ENCODE assay signal across 9 cellular contexts in the genomic region with DNA sequence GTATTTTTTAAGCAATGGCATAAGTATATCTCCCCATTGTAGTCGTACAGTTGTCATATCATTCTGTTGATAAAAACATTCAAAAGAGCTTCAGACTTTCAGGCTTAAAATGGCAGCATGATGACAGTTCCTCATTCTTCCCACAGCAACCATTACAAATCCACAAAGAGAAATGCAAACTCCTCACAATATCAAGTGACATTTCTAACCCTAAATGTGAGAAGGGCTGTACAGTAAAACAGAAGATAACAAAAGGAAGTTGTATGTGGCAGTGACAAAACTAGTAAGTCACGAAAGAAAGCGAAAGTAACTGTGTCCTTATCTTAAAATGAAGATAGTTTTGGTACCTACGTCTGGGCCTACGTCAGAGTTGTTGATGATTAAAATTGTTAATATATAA. TPM values are rescaled to one million over a fixed set of nuclear protein-coding genes. Genes with fewer than 3 reads are reported as not detected.
DNase-seq lines count a peak whose midpoint lies in the region; ATAC-seq and TF ChIP-seq lines count a peak whose summit lies in the region.
"Had no signal": no experiment of that assay in that cellular context is flagged by ENCODE, and none has a peak within 500 bp of the region (broad histone marks: within the 10 kb centered on the region; RNA-seq: fewer than 3 reads in every experiment).

No MANE protein-coding gene starts in this region.

- H3K27ac ChIP-seq in foreskin keratinocyte (no peak overlapping the region), colonic mucosa (no peak overlapping the region)

- H3K27me3 ChIP-seq in foreskin keratinocyte (no peaks in the 10 kb centered on the region), colonic mucosa (no peaks in the 10 kb centered on the region)

- peak; percentile 95 for ATAC-seq in GM21390 (IDR thresholded peaks at IDR 0.05; ENCODE audit: unreplicated experiment)
- ATAC-seq in HG03575 (IDR thresholded peaks at IDR 0.05; ENCODE audit: extremely low read depth, insufficient number of reproducible peaks, low FRiP score, unreplicated experiment): peak; percentile 90
- peak; percentile 88 for ATAC-seq in effector memory CD8-positive, alpha-beta T cell (replicated peaks)
- ATAC-seq in foreskin keratinocyte: no peak

- intact Hi-C loops in colonic mucosa (cut with DNase I): no loop called here

- TF ChIP-seq CTCF in GM12864 (IDR thresholded peaks at IDR 0.05; ENCODE audit: low read depth, low read length, missing control alignments): no peak
- TF ChIP-seq CTCF in foreskin keratinocyte (conservative IDR thresholded peaks at IDR 0.05): no peak
- TF ChIP-seq CTCF in colonic mucosa (IDR thresholded peaks at IDR 0.05): no peak

- no peaks in the 10 kb centered on the region for H3K9me3 ChIP-seq in colonic mucosa
- H3K9me3 ChIP-seq: HAP-1 had no signal

- peaks cover 19 to 35% of the 10 kb centered on the region in 2 donors for H3K4me1 Mint-ChIP-seq in effector memory CD8-positive, alpha-beta T cell (ENCODE audit: low read depth in 2 of 2)

- no peaks in the 10 kb centered on the region for H3K36me3 ChIP-seq in colonic mucosa

- peak overlapping the region; percentile 96 to 97 for H3K27ac Mint-ChIP-seq in effector memory CD8-positive, alpha-beta T cell

- H3K9me3 Mint-ChIP-seq in effector memory CD8-positive, alpha-beta T cell: no peaks in the 10 kb centered on the region

- no peak overlapping the region for H3K9ac ChIP-seq in colonic mucosa (ENCODE audit: low read depth in 2 of 2, low read length in 2 of 2)

- H3K4me1 ChIP-seq in foreskin keratinocyte (peaks cover 6% of the 10 kb centered on the region), colonic mucosa (no peaks in the 10 kb centered on the region)

- peaks cover 4% of the 10 kb centered on the region for H3K36me3 Mint-ChIP-seq in effector memory CD8-positive, alpha-beta T cell (ENCODE audit: insufficient read depth)

- peak overlapping the region; percentile 72 to 82 for H3K4me3 Mint-ChIP-seq in effector memory CD8-positive, alpha-beta T cell

- H3K4me3 ChIP-seq in GM12864 (ENCODE audit: low read depth, low read length) (peak overlapping the region; percentile 31; the same call in 1 of the 2 replicates), colonic mucosa (no peak overlapping the region)
- H3K4me3 ChIP-seq: HAP-1 had no signal

- H3K27me3 Mint-ChIP-seq in effector memory CD8-positive, alpha-beta T cell: no peaks in the 10 kb centered on the region

- DNase-seq in GM12864 (ENCODE audit: low read depth) (peak; percentile 36), foreskin keratinocyte (no peak), colonic mucosa (no peak), GM03348 (ENCODE audit: low spot score) (no peak), middle frontal gyrus (ENCODE audit: extremely low spot score, low spot score) (no peak)
- peak; percentile 4 to 20 (median 4) for DNase-seq in effector memory CD8-positive, alpha-beta T cell

RNA-seq across cellular contexts. Expression of a gene that starts 46.7 kb away (rescaled TPM):
- total RNA-seq in foreskin keratinocyte (9.4 and 9.7 TPM in 2 replicates), colonic mucosa (10 to 100 TPM in 1 of 2 donors, 1 to 10 TPM in 1; 9.3 to 11.1 TPM)
- 3.4 and 3.7 TPM in 2 replicates for polyA plus RNA-seq in foreskin keratinocyte

Comparison
In these comparisons a context has a peak if more than half of its experiments do, and no peak if none do; other contexts are left out.
1. DNase-seq: peak in GM12864 (single experiment) and effector memory CD8-positive, alpha-beta T cell (3 of 3); none in foreskin keratinocyte (0 of 2), colonic mucosa (single experiment), GM03348 (single experiment) and middle frontal gyrus (single experiment).